8 cellular contexts compared by ENCODE assay signal in genomic region chr16:2155091-2156024, GRCh38. TPM values are rescaled to one million over a fixed set of nuclear protein-coding genes. Genes with fewer than 3 reads are reported as not detected.
DNase-seq lines count a peak whose midpoint lies in the region; ATAC-seq and TF ChIP-seq lines count a peak whose summit lies in the region.

Gene TRAF7, plus strand, starts transcription at chr16:2155782. Its CDS starts 8,139 bp downstream, at chr16:2163921.

- H3K36me3 Mint-ChIP-seq in osteocyte (ENCODE audit: unreplicated experiment) = peaks cover 4% of the 10 kb centered on the region

- peaks cover 27% of the 10 kb centered on the region for H3K4me1 ChIP-seq in thymus (ENCODE audit: control insufficient read depth, insufficient read depth, low read length)

- H3K4me3 ChIP-seq in GM12864 (ENCODE audit: low read depth, low read length) (peak within 1 kb of the TSS; percentile 98), thymus (ENCODE audit: low read length) (peak within 1 kb of the TSS; percentile 82)

- peak; percentile 100 for DNase-seq in GM12864 (ENCODE audit: low read depth)
- peak; percentile 99 to 100 (median 100) for DNase-seq in NCI-H1417 (lab: John Stamatoyannopoulos, UW)
- DNase-seq in SW 1271 (lab: John Stamatoyannopoulos, UW) = peak; percentile 96 to 99
- peak; percentile 95 for DNase-seq in activated naive CD8-positive, alpha-beta T cell treated with anti-CD3 and anti-CD28 coated beads, Interleukin-2, amount 50 U/mL, for 16 hours (ENCODE audit: low read depth, low spot score)
- peak; percentile 96 to 100 (median 99) for DNase-seq in head of caudate nucleus
- peak; percentile 99 for DNase-seq in osteocyte (ENCODE audit: extremely low spot score, unreplicated experiment)

- no peaks in the 10 kb centered on the region for H3K27me3 ChIP-seq in thymus (ENCODE audit: control insufficient read depth, insufficient read depth)

- H3K36me3 ChIP-seq in thymus (ENCODE audit: control insufficient read depth, insufficient read depth) = peaks cover 24% of the 10 kb centered on the region

- H3K4me1 Mint-ChIP-seq in osteocyte (ENCODE audit: unreplicated experiment) = peaks cover 71% of the 10 kb centered on the region

- H3K4me3 Mint-ChIP-seq in osteocyte (ENCODE audit: unreplicated experiment) = peak within 1 kb of the TSS; percentile 94

- H3K9me3 Mint-ChIP-seq in osteocyte (ENCODE audit: unreplicated experiment) = no peaks in the 10 kb centered on the region

- peak within 1 kb of the TSS; percentile 83 for H3K27ac Mint-ChIP-seq in osteocyte (ENCODE audit: unreplicated experiment)

- intact Hi-C loops in head of caudate nucleus (cut with DNase I) = loop anchor here (5.0 kb wide), 1 partner anchor 133 kb away; no protein-coding TSS in a partner anchor

- H3K9me3 ChIP-seq in thymus (ENCODE audit: control insufficient read depth) = no peaks in the 10 kb centered on the region

- ATAC-seq in HG02759 (IDR thresholded peaks at IDR 0.05; ENCODE audit: unreplicated experiment) = peak; percentile 85

- WGBS in thymus = under 1% methylated on average over 103 of the region's 103 CpGs

- TF ChIP-seq CTCF in GM12864 (IDR thresholded peaks at IDR 0.05; ENCODE audit: low read depth, low read length, missing control alignments) (no peak), osteocyte (IDR thresholded peaks at IDR 0.05) (no peak)

- H3K27me3 Mint-ChIP-seq in osteocyte (ENCODE audit: unreplicated experiment) = no peaks in the 10 kb centered on the region

- peak within 1 kb of the TSS; percentile 92 for H3K27ac ChIP-seq in thymus (ENCODE audit: low read depth)

RNA-seq across cellular contexts. Expression of gene TRAF7, which starts in this region (rescaled TPM):
- 78.1 and 84.9 TPM in 2 replicates for total RNA-seq in osteocyte
- polyA plus RNA-seq in thymus = 23.9 TPM

Comparison
In these comparisons a context has a peak if more than half of its experiments do, and no peak if none do; other contexts are left out.
1. Peak in every context shown above with its lines: DNase-seq, ATAC-seq, H3K4me3 ChIP-seq and H3K27ac ChIP-seq.